1 cellular context compared by ENCODE assay signal in the genomic region with DNA sequence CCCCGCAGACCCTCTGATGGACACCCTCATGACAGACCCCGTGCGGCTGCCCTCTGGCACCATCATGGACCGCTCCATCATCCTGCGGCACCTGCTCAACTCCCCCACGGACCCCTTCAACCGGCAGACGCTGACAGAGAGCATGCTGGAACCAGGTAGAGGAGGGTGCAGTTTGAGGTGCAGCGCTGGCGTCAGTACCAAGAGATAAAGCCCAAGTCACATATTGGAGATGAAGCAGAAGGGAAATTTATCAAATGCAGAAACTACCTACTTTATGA.
TF ChIP-seq lines count a peak whose summit lies in the region.

No MANE protein-coding gene starts in this region.

TF ChIP-seq in GM23338, 12 proteins besides CTCF, POLR2A, EP300 and RAD21 (continued from another document):
- TF ChIP-seq, protein P1, sequence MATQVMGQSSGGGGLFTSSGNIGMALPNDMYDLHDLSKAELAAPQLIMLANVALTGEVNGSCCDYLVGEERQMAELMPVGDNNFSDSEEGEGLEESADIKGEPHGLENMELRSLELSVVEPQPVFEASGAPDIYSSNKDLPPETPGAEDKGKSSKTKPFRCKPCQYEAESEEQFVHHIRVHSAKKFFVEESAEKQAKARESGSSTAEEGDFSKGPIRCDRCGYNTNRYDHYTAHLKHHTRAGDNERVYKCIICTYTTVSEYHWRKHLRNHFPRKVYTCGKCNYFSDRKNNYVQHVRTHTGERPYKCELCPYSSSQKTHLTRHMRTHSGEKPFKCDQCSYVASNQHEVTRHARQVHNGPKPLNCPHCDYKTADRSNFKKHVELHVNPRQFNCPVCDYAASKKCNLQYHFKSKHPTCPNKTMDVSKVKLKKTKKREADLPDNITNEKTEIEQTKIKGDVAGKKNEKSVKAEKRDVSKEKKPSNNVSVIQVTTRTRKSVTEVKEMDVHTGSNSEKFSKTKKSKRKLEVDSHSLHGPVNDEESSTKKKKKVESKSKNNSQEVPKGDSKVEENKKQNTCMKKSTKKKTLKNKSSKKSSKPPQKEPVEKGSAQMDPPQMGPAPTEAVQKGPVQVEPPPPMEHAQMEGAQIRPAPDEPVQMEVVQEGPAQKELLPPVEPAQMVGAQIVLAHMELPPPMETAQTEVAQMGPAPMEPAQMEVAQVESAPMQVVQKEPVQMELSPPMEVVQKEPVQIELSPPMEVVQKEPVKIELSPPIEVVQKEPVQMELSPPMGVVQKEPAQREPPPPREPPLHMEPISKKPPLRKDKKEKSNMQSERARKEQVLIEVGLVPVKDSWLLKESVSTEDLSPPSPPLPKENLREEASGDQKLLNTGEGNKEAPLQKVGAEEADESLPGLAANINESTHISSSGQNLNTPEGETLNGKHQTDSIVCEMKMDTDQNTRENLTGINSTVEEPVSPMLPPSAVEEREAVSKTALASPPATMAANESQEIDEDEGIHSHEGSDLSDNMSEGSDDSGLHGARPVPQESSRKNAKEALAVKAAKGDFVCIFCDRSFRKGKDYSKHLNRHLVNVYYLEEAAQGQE (IDR thresholded peaks at IDR 0.05; ENCODE audit: unreplicated experiment), result no peak
- TF ChIP-seq ZNF331 (CRISPR knock-in tag; IDR thresholded peaks at IDR 0.05; ENCODE audit: low read depth) (no peak), ZNF114 (CRISPR knock-in tag; IDR thresholded peaks at IDR 0.05) (no peak), CREB1 (CRISPR knock-in tag; IDR thresholded peaks at IDR 0.05; ENCODE audit: low read depth) (no peak), ZNF462 (CRISPR knock-in tag; IDR thresholded peaks at IDR 0.05) (no peak), NANOG (IDR thresholded peaks at IDR 0.05; ENCODE audit: borderline replicate concordance) (no peak)
- TF ChIP-seq, protein P2, sequence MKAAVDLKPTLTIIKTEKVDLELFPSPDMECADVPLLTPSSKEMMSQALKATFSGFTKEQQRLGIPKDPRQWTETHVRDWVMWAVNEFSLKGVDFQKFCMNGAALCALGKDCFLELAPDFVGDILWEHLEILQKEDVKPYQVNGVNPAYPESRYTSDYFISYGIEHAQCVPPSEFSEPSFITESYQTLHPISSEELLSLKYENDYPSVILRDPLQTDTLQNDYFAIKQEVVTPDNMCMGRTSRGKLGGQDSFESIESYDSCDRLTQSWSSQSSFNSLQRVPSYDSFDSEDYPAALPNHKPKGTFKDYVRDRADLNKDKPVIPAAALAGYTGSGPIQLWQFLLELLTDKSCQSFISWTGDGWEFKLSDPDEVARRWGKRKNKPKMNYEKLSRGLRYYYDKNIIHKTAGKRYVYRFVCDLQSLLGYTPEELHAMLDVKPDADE (IDR thresholded peaks at IDR 0.05), result no peak
